Comparison of ENCODE assay signal across 20 cellular contexts in the genomic region with DNA sequence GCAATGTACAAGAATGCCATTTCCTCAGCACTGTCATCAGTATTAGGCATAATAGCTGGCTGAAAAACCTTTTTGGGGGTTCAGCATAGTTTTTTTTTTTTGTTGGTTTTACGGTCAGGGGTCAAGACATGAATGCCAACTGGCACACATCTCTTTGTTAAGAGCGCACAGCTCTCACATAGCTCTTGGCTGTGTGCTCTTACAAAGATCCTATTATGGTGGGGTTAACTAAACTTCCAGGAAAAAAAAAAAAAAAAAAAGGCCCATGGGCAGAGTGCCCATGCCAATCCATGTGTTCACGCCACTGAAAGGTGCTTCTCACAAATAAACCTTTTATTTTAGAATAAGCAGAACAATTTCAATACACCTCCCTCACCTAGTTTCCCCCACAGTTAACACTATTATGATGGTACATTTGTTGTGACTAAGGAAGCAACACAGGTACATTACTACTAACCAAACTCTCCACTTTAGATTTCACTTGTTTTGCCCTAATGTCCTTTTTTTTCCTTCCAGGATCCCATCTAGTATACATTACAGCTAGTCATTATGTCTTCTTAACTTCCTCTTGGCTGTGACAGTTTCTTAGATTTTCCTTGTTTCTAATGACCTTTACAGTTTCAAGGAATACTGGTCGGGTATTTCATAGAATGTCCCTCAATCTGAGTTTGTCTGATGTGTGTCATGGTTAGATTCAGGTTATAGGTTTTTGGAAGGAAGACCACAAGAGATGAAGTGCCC.
"Had no signal": no experiment of that assay in that cellular context is flagged by ENCODE, and none has a peak within 500 bp of the region (broad histone marks: within the 10 kb centered on the region; RNA-seq: fewer than 3 reads in every experiment).

No MANE protein-coding gene starts in this region.

- ATAC-seq: gastrocnemius medialis, heart right ventricle, left lung, right cardiac atrium, WTC11 had no signal

- H3K27me3 Mint-ChIP-seq: activated CD4-positive, alpha-beta memory T cell treated with anti-CD3 and anti-CD28 coated beads, Interleukin-2, amount 10 ng/mL, durations not matched to agents 7 days and 5 days; activated naive CD4-positive, alpha-beta T cell treated with anti-CD3 and anti-CD28 coated beads, Interleukin-2, amount 50 U/mL, for 24 hours; activated T-cell treated with anti-CD3 and anti-CD28 coated beads, Interleukin-2, amount 50 U/mL, for 24 hours; progenitor cell of endocrine pancreas had no signal

- H3K4me3 Mint-ChIP-seq: activated CD4-positive, alpha-beta memory T cell treated with anti-CD3 and anti-CD28 coated beads, Interleukin-2, amount 10 ng/mL, durations not matched to agents 7 days and 5 days; activated naive CD4-positive, alpha-beta T cell treated with anti-CD3 and anti-CD28 coated beads, Interleukin-2, amount 50 U/mL, for 24 hours; activated T-cell treated with anti-CD3 and anti-CD28 coated beads, Interleukin-2, amount 50 U/mL, for 24 hours; T-helper 1 cell treated with Interleukin-12 subunit alpha and Interleukin-12 subunit beta and Interleukin-4 antibody, amounts not matched to agents 30 μg/mL and 1 μg/mL, for 36 hours; WTC11 had no signal

- H3K27me3 ChIP-seq: adrenal gland, gastrocnemius medialis, heart right ventricle, left lung, tibial nerve had no signal

- H3K9me3 ChIP-seq: adrenal gland, gastrocnemius medialis, heart right ventricle, left lung, tibial nerve had no signal

- DNase-seq: activated CD4-positive, alpha-beta memory T cell treated with anti-CD3 and anti-CD28 coated beads, Interleukin-2, amount 10 ng/mL, durations not matched to agents 7 days and 5 days; activated CD4-positive, alpha-beta T cell treated with anti-CD3 and anti-CD28 coated beads for 4 hours; activated effector memory CD4-positive, alpha-beta T cell treated with anti-CD3 and anti-CD28 coated beads, Interleukin-2, amount 50 U/mL, for 16 hours; activated T-cell treated with anti-CD3 and anti-CD28 coated beads, Interleukin-2, amount 50 U/mL, for 24 hours; adrenal gland; effector CD4-positive, alpha-beta T cell; gastrocnemius medialis; heart right ventricle; left lung; right cardiac atrium; stimulated activated CD4-positive, alpha-beta T cell treated with anti-CD3 and anti-CD28 coated beads, Interleukin-4, amount 100 ng/mL, for 24 hours; stimulated activated naive CD4-positive, alpha-beta T cell; substantia nigra had no signal

- H3K27ac ChIP-seq: adrenal gland, coronary artery, gastrocnemius medialis, heart right ventricle, left lung had no signal

- H3K4me1 ChIP-seq: adrenal gland, gastrocnemius medialis, heart right ventricle had no signal

- H3K4me3 ChIP-seq: adrenal gland, coronary artery, gastrocnemius medialis, heart right ventricle, left lung, skin epidermis, tibial nerve had no signal

- H3K9me3 Mint-ChIP-seq: activated CD4-positive, alpha-beta memory T cell treated with anti-CD3 and anti-CD28 coated beads, Interleukin-2, amount 10 ng/mL, durations not matched to agents 7 days and 5 days; activated naive CD4-positive, alpha-beta T cell treated with anti-CD3 and anti-CD28 coated beads, Interleukin-2, amount 50 U/mL, for 24 hours; activated T-cell treated with anti-CD3 and anti-CD28 coated beads, Interleukin-2, amount 50 U/mL, for 24 hours; T-helper 1 cell treated with Interleukin-12 subunit alpha and Interleukin-12 subunit beta and Interleukin-4 antibody, amounts not matched to agents 30 μg/mL and 1 μg/mL, for 36 hours; WTC11 had no signal

- H3K27ac Mint-ChIP-seq: activated CD4-positive, alpha-beta memory T cell treated with anti-CD3 and anti-CD28 coated beads, Interleukin-2, amount 10 ng/mL, durations not matched to agents 7 days and 5 days; activated naive CD4-positive, alpha-beta T cell treated with anti-CD3 and anti-CD28 coated beads, Interleukin-2, amount 50 U/mL, for 24 hours; activated T-cell treated with anti-CD3 and anti-CD28 coated beads, Interleukin-2, amount 50 U/mL, for 24 hours; progenitor cell of endocrine pancreas; T-helper 1 cell treated with Interleukin-12 subunit alpha and Interleukin-12 subunit beta and Interleukin-4 antibody, amounts not matched to agents 30 μg/mL and 1 μg/mL, for 36 hours; WTC11 had no signal
